Comparison of ENCODE assay signal across 8 cellular contexts in the genomic region with DNA sequence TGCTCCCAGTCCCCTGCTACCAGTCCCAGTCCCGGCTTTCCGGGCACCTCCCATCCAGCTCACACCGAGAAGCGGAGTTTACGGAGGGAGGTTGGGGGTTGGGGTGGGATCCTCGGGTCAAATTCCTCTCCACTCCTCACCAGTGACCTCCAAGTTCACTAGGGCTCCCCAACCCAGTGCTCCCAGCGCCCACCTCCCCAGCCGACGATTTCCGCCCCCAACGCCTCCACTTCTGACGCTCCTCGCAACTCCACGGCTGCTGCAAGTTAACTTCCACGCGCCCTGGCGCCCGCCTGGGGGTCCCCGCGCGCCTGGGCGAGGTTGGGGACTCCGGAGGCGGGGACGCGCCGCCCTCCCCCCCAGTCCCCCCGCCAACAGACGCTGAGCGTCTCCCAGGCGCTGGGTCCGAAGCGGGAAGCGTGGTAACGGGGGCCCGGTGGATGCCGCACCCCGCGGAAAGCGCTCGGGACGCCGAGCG. TPM values are rescaled to one million over a fixed set of nuclear protein-coding genes. Genes with fewer than 3 reads are reported as not detected.
DNase-seq lines count a peak whose midpoint lies in the region; ATAC-seq, FAIRE-seq and TF ChIP-seq lines count a peak whose summit lies in the region.

No MANE protein-coding gene starts in this region.

- H3K79me2 ChIP-seq in keratinocyte (ENCODE audit: control insufficient read depth, insufficient read depth, low read length) = peaks cover 10% of the 10 kb centered on the region

- peak; percentile 33 for ATAC-seq in HG02759 (IDR thresholded peaks at IDR 0.05; ENCODE audit: unreplicated experiment)

- no peaks in the 10 kb centered on the region for H4K20me1 ChIP-seq in keratinocyte (ENCODE audit: control insufficient read depth, extremely low read depth, insufficient read depth, low read length)

- H3K4me2 ChIP-seq in keratinocyte (ENCODE audit: control insufficient read depth, extremely low read depth, insufficient read depth, low read depth, low read length) = peak overlapping the region; percentile 58

- H3K9ac ChIP-seq in SK-N-MC (ENCODE audit: insufficient read length) = peak overlapping the region; percentile 66
- peak overlapping the region; percentile 79 for H3K9ac ChIP-seq in keratinocyte (ENCODE audit: control insufficient read depth, extremely low read depth, insufficient read depth, low read length)

- H3K9me3 ChIP-seq in SK-N-MC (ENCODE audit: low read depth, low read length) (no peaks in the 10 kb centered on the region), keratinocyte (ENCODE audit: control insufficient read depth, low read depth, low read length) (no peaks in the 10 kb centered on the region)

- FAIRE-seq in keratinocyte (lab: Jason Lieb, UNC) = peak; percentile 56

- peaks cover 23% of the 10 kb centered on the region for H3K4me1 ChIP-seq in keratinocyte (ENCODE audit: control insufficient read depth, extremely low read depth, insufficient read depth, low read length)

- H3K4me3 Mint-ChIP-seq in brain = peak overlapping the region; percentile 81 to 85 (median 83)

- no peaks in the 10 kb centered on the region for H3K9me1 ChIP-seq in keratinocyte (ENCODE audit: control insufficient read depth, extremely low read depth, insufficient read depth, low read length)

- peaks cover 36% of the 10 kb centered on the region for H3K27me3 Mint-ChIP-seq in brain

- H3K36me3 ChIP-seq in SK-N-MC (ENCODE audit: insufficient read depth, low read length) (no peaks in the 10 kb centered on the region), keratinocyte (ENCODE audit: control insufficient read depth in 2 of 2, extremely low read depth in 1 of 2, insufficient read depth in 2 of 2, low read length in 2 of 2) (peaks cover 0 to 2% of the 10 kb centered on the region in 2 experiments)

- peaks cover under 1% of the 10 kb centered on the region for H3K27me3 ChIP-seq in keratinocyte (ENCODE audit: control insufficient read depth, extremely low read depth, insufficient read depth, low read length)

- DNase-seq in ELR (ENCODE audit: low read depth) (peak; percentile 53), SK-N-MC (ENCODE audit: low read depth, low spot score) (no peak), keratinocyte (ENCODE audit: low read depth, low spot score) (no peak), GM19240 (ENCODE audit: insufficient read length, low spot score) (no peak)
- peak; percentile 22 to 25 for DNase-seq in stimulated activated CD4-positive, alpha-beta T cell treated with anti-CD3 and anti-CD28 coated beads, Interleukin-1b, Interleukin-23, amount 100 ng/mL, for 4 hours (ENCODE audit: low read depth in 2 of 2)
- DNase-seq in NK-92 treated with Interleukin-12 subunit alpha and Interleukin-12 subunit beta, amount 100 ng/mL, for 24 hours (lab: John Stamatoyannopoulos, UW) = no peak

- peaks cover 30% of the 10 kb centered on the region for H3K4me1 Mint-ChIP-seq in brain

- TF ChIP-seq CTCF in brain (conservative IDR thresholded peaks at IDR 0.05) = no peak
- TF ChIP-seq CTCF in keratinocyte (optimal IDR thresholded peaks at IDR 0.05 in 1 of 3, IDR thresholded peaks at IDR 0.05 in 1 of 3, conservative IDR thresholded peaks at IDR 0.05 in 1 of 3; ENCODE audit: extremely low read depth in 1 of 3, insufficient read depth in 2 of 3, low read length in 3 of 3) = no peak

- H3K27ac ChIP-seq in SK-N-MC = no peak overlapping the region
- peak overlapping the region; percentile 49 for H3K27ac ChIP-seq in keratinocyte (ENCODE audit: control insufficient read depth, insufficient read depth, low read length)

- H3K9me3 Mint-ChIP-seq in brain = peaks cover 0 to 3% (median 2%) of the 10 kb centered on the region in 5 experiments

- dilution Hi-C loops in keratinocyte (cut with MboI; ENCODE audit: extremely low pct_ligation_motif_present, low sequenced_read_pairs) = no loop called here

- peak overlapping the region; percentile 81 for H2AFZ ChIP-seq in keratinocyte (ENCODE audit: control insufficient read depth, low read length)

- H3K36me3 Mint-ChIP-seq in brain = peaks cover 4% of the 10 kb centered on the region

- peak overlapping the region in 1 of 5 experiments; percentile 14 for H3K27ac Mint-ChIP-seq in brain

- peak overlapping the region; percentile 79 for H3K4me3 ChIP-seq in SK-N-MC
- peak overlapping the region; percentile 67 to 83 (median 83) for H3K4me3 ChIP-seq in keratinocyte (ENCODE audit: control insufficient read depth in 2 of 3, extremely low read depth in 1 of 3, insufficient read depth in 2 of 3, low read depth in 1 of 3, low read length in 3 of 3)

RNA-seq across cellular contexts. Expression of a gene that starts 0.5 kb away (rescaled TPM):
- 16.1 TPM for polyA plus RNA-seq in brain (ENCODE audit: insufficient read depth, low read depth, low replicate concordance)
- polyA plus RNA-seq in keratinocyte = 22.4 to 40.0 TPM (median 22.7 TPM) in 3 replicates
- polyA plus RNA-seq in keratinocyte (2011; ENCODE audit: low read depth) = 8.1 TPM
- polyA plus RNA-seq in keratinocyte (2011; cell fraction: cytosol; rRNA removed) = 31.0 and 37.2 TPM in 2 replicates
- polyA plus RNA-seq in keratinocyte (2011; cell fraction: nucleus; rRNA removed) = 27.4 and 35.4 TPM in 2 replicates
- 16.3 and 25.1 TPM in 2 replicates for polyA plus RNA-seq in keratinocyte (2012; ENCODE audit: low replicate concordance)
- polyA minus RNA-seq in keratinocyte = 26.3 to 64.8 TPM (median 44.6 TPM) in 3 replicates
- 61.8 TPM for polyA minus RNA-seq in keratinocyte (2011; cell fraction: cytosol; rRNA and poly(A)+ RNA removed)
- polyA minus RNA-seq in keratinocyte (2011; cell fraction: nucleus; rRNA and poly(A)+ RNA removed) = 19.2 and 24.9 TPM in 2 replicates

RNA-seq across cellular contexts. Expression of a gene that starts 28.4 kb away (rescaled TPM):
- polyA plus RNA-seq in brain (ENCODE audit: insufficient read depth, low read depth, low replicate concordance) (7.1 TPM), keratinocyte (not detected in 3 replicates)
- polyA plus RNA-seq in keratinocyte (2011; ENCODE audit: low read depth) = not detected
- polyA plus RNA-seq in keratinocyte (2011; cell fraction: cytosol; rRNA removed) = not detected in 2 replicates
- polyA plus RNA-seq in keratinocyte (2011; cell fraction: nucleus; rRNA removed) = not detected in 2 replicates
- polyA plus RNA-seq in keratinocyte (2012; ENCODE audit: low replicate concordance) = not detected in 2 replicates
- not detected in 3 replicates for polyA minus RNA-seq in keratinocyte
- polyA minus RNA-seq in keratinocyte (2011; cell fraction: cytosol; rRNA and poly(A)+ RNA removed) = not detected
- polyA minus RNA-seq in keratinocyte (2011; cell fraction: nucleus; rRNA and poly(A)+ RNA removed) = not detected in 2 replicates

RNA-seq across cellular contexts. Expression of a gene that starts 32.4 kb away (rescaled TPM):
- not detected for polyA plus RNA-seq in brain (ENCODE audit: insufficient read depth, low read depth, low replicate concordance)
- polyA plus RNA-seq in keratinocyte = not detected in 3 replicates
- polyA plus RNA-seq in keratinocyte (2011; ENCODE audit: low read depth) = not detected
- polyA plus RNA-seq in keratinocyte (2011; cell fraction: cytosol; rRNA removed) = not detected in 2 replicates
- polyA plus RNA-seq in keratinocyte (2011; cell fraction: nucleus; rRNA removed) = not detected in 2 replicates
- not detected in 2 replicates for polyA plus RNA-seq in keratinocyte (2012; ENCODE audit: low replicate concordance)
- not detected in 3 replicates for polyA minus RNA-seq in keratinocyte
- polyA minus RNA-seq in keratinocyte (2011; cell fraction: cytosol; rRNA and poly(A)+ RNA removed) = not detected
- polyA minus RNA-seq in keratinocyte (2011; cell fraction: nucleus; rRNA and poly(A)+ RNA removed) = not detected in 2 replicates

Comparison
In these comparisons a context has a peak if more than half of its experiments do, and no peak if none do; other contexts are left out.
1. DNase-seq: peak in ELR (single experiment) and stimulated activated CD4-positive, alpha-beta T cell treated with anti-CD3 and anti-CD28 coated beads, Interleukin-1b, Interleukin-23, amount 100 ng/mL, for 4 hours (2 of 2); none in SK-N-MC (single experiment), keratinocyte (single experiment), GM19240 (single experiment) and NK-92 treated with Interleukin-12 subunit alpha and Interleukin-12 subunit beta, amount 100 ng/mL, for 24 hours (single experiment).